1 cellular context compared by ENCODE assay signal in the genomic region with DNA sequence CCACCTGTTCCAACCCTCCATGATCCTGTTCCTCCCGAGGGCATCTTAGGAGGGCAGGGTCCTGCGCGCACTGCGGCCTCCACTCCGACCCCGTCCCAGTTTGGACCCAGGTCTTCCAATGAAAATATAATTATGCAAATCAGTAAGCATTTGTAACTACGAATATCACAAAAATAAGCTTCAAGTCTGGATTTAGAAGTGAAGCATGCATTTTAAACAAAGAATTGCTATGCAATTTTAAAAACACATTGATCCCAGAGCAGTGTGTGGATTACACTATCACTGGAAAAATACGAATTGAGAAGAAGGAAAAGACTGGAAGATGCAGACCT.
TF ChIP-seq lines count a peak whose summit lies in the region.

No MANE protein-coding gene starts in this region.

TF ChIP-seq in K562, 482 proteins besides CTCF, POLR2A, EP300 and RAD21 (continued from another document and continues in another):
- TF ChIP-seq, protein P1, sequence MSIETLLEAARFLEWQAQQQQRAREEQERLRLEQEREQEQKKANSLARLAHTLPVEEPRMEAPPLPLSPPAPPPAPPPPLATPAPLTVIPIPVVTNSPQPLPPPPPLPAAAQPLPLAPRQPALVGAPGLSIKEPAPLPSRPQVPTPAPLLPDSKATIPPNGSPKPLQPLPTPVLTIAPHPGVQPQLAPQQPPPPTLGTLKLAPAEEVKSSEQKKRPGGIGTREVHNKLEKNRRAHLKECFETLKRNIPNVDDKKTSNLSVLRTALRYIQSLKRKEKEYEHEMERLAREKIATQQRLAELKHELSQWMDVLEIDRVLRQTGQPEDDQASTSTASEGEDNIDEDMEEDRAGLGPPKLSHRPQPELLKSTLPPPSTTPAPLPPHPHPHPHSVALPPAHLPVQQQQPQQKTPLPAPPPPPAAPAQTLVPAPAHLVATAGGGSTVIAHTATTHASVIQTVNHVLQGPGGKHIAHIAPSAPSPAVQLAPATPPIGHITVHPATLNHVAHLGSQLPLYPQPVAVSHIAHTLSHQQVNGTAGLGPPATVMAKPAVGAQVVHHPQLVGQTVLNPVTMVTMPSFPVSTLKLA (conservative IDR thresholded peaks at IDR 0.05): 0 out of 4 replicates have a peak, but pooled peaks of 1 of the 2 experiments have one; percentile 4
- no peak for TF ChIP-seq NR2C2 (CRISPR knock-in tag; IDR thresholded peaks at IDR 0.05)
- peak; percentile 5; the same call in 1 of the 2 replicates for TF ChIP-seq NR2C2 (tag; IDR thresholded peaks at IDR 0.05)
- TF ChIP-seq, protein P2, sequence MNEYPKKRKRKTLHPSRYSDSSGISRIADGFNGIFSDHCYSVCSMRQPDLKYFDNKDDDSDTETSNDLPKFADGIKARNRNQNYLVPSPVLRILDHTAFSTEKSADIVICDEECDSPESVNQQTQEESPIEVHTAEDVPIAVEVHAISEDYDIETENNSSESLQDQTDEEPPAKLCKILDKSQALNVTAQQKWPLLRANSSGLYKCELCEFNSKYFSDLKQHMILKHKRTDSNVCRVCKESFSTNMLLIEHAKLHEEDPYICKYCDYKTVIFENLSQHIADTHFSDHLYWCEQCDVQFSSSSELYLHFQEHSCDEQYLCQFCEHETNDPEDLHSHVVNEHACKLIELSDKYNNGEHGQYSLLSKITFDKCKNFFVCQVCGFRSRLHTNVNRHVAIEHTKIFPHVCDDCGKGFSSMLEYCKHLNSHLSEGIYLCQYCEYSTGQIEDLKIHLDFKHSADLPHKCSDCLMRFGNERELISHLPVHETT (CRISPR knock-in tag; conservative IDR thresholded peaks at IDR 0.05 in 1 of 2, IDR thresholded peaks at IDR 0.05 in 1 of 2): peak in 1 of 2 experiments; percentile 61; a peak in 1 of 4 replicates
- no peak for TF ChIP-seq BCL6 (CRISPR knock-in tag; IDR thresholded peaks at IDR 0.05)
- peak; percentile 73; the same call in 1 of the 2 replicates for TF ChIP-seq ZNF263 (CRISPR knock-in tag; IDR thresholded peaks at IDR 0.05; ENCODE audit: borderline replicate concordance)
- no peak for TF ChIP-seq CEBPG (CRISPR knock-in tag; IDR thresholded peaks at IDR 0.05)
- TF ChIP-seq CEBPG (tag; conservative IDR thresholded peaks at IDR 0.05 in 1 of 2, IDR thresholded peaks at IDR 0.05 in 1 of 2): 0 out of 4 replicates have a peak, but pooled peaks of 1 of the 2 experiments have one; percentile 6
- TF ChIP-seq, protein P3, sequence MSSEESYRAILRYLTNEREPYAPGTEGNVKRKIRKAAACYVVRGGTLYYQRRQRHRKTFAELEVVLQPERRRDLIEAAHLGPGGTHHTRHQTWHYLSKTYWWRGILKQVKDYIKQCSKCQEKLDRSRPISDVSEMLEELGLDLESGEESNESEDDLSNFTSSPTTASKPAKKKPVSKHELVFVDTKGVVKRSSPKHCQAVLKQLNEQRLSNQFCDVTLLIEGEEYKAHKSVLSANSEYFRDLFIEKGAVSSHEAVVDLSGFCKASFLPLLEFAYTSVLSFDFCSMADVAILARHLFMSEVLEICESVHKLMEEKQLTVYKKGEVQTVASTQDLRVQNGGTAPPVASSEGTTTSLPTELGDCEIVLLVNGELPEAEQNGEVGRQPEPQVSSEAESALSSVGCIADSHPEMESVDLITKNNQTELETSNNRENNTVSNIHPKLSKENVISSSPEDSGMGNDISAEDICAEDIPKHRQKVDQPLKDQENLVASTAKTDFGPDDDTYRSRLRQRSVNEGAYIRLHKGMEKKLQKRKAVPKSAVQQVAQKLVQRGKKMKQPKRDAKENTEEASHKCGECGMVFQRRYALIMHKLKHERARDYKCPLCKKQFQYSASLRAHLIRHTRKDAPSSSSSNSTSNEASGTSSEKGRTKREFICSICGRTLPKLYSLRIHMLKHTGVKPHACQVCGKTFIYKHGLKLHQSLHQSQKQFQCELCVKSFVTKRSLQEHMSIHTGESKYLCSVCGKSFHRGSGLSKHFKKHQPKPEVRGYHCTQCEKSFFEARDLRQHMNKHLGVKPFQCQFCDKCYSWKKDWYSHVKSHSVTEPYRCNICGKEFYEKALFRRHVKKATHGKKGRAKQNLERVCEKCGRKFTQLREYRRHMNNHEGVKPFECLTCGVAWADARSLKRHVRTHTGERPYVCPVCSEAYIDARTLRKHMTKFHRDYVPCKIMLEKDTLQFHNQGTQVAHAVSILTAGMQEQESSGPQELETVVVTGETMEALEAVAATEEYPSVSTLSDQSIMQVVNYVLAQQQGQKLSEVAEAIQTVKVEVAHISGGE (CRISPR knock-in tag; IDR thresholded peaks at IDR 0.05): 0 out of 6 replicates have a peak, but pooled peaks of 1 of the 3 experiments have one; percentile 9
- TF ChIP-seq ZNF431 (CRISPR knock-in tag; IDR thresholded peaks at IDR 0.05): 0 out of 2 replicates have a peak, but pooled peaks have one; percentile 10
- TF ChIP-seq, protein P4, sequence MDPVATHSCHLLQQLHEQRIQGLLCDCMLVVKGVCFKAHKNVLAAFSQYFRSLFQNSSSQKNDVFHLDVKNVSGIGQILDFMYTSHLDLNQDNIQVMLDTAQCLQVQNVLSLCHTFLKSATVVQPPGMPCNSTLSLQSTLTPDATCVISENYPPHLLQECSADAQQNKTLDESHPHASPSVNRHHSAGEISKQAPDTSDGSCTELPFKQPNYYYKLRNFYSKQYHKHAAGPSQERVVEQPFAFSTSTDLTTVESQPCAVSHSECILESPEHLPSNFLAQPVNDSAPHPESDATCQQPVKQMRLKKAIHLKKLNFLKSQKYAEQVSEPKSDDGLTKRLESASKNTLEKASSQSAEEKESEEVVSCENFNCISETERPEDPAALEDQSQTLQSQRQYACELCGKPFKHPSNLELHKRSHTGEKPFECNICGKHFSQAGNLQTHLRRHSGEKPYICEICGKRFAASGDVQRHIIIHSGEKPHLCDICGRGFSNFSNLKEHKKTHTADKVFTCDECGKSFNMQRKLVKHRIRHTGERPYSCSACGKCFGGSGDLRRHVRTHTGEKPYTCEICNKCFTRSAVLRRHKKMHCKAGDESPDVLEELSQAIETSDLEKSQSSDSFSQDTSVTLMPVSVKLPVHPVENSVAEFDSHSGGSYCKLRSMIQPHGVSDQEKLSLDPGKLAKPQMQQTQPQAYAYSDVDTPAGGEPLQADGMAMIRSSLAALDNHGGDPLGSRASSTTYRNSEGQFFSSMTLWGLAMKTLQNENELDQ (CRISPR knock-in tag; IDR thresholded peaks at IDR 0.05; ENCODE audit: borderline replicate concordance): no peak
- TF ChIP-seq, protein P5, sequence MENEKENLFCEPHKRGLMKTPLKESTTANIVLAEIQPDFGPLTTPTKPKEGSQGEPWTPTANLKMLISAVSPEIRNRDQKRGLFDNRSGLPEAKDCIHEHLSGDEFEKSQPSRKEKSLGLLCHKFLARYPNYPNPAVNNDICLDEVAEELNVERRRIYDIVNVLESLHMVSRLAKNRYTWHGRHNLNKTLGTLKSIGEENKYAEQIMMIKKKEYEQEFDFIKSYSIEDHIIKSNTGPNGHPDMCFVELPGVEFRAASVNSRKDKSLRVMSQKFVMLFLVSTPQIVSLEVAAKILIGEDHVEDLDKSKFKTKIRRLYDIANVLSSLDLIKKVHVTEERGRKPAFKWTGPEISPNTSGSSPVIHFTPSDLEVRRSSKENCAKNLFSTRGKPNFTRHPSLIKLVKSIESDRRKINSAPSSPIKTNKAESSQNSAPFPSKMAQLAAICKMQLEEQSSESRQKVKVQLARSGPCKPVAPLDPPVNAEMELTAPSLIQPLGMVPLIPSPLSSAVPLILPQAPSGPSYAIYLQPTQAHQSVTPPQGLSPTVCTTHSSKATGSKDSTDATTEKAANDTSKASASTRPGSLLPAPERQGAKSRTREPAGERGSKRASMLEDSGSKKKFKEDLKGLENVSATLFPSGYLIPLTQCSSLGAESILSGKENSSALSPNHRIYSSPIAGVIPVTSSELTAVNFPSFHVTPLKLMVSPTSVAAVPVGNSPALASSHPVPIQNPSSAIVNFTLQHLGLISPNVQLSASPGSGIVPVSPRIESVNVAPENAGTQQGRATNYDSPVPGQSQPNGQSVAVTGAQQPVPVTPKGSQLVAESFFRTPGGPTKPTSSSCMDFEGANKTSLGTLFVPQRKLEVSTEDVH (IDR thresholded peaks at IDR 0.05; ENCODE audit: low read depth, partially characterized antibody): peak; percentile 5
- TF ChIP-seq ZNF224 (CRISPR knock-in tag; IDR thresholded peaks at IDR 0.05): peak; percentile 24; the same call in 1 of the 2 replicates
- no peak for TF ChIP-seq ZNF780A (CRISPR knock-in tag; IDR thresholded peaks at IDR 0.05)
- TF ChIP-seq KLF1 (tag; IDR thresholded peaks at IDR 0.05): peak; percentile 10; the same call in 1 of the 2 replicates
- TF ChIP-seq, protein P6, sequence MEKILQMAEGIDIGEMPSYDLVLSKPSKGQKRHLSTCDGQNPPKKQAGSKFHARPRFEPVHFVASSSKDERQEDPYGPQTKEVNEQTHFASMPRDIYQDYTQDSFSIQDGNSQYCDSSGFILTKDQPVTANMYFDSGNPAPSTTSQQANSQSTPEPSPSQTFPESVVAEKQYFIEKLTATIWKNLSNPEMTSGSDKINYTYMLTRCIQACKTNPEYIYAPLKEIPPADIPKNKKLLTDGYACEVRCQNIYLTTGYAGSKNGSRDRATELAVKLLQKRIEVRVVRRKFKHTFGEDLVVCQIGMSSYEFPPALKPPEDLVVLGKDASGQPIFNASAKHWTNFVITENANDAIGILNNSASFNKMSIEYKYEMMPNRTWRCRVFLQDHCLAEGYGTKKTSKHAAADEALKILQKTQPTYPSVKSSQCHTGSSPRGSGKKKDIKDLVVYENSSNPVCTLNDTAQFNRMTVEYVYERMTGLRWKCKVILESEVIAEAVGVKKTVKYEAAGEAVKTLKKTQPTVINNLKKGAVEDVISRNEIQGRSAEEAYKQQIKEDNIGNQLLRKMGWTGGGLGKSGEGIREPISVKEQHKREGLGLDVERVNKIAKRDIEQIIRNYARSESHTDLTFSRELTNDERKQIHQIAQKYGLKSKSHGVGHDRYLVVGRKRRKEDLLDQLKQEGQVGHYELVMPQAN (IDR thresholded peaks at IDR 0.05; ENCODE audit: borderline replicate concordance): 0 out of 2 replicates have a peak, but pooled peaks have one; percentile 45
- TF ChIP-seq KLF16 (IDR thresholded peaks at IDR 0.05): no peak
- TF ChIP-seq CBX8 (IDR thresholded peaks at IDR 0.05; ENCODE audit: borderline replicate concordance, extremely low read depth, low read depth, low read length, poor library complexity, severe bottlenecking): no peak
- TF ChIP-seq, protein P7, sequence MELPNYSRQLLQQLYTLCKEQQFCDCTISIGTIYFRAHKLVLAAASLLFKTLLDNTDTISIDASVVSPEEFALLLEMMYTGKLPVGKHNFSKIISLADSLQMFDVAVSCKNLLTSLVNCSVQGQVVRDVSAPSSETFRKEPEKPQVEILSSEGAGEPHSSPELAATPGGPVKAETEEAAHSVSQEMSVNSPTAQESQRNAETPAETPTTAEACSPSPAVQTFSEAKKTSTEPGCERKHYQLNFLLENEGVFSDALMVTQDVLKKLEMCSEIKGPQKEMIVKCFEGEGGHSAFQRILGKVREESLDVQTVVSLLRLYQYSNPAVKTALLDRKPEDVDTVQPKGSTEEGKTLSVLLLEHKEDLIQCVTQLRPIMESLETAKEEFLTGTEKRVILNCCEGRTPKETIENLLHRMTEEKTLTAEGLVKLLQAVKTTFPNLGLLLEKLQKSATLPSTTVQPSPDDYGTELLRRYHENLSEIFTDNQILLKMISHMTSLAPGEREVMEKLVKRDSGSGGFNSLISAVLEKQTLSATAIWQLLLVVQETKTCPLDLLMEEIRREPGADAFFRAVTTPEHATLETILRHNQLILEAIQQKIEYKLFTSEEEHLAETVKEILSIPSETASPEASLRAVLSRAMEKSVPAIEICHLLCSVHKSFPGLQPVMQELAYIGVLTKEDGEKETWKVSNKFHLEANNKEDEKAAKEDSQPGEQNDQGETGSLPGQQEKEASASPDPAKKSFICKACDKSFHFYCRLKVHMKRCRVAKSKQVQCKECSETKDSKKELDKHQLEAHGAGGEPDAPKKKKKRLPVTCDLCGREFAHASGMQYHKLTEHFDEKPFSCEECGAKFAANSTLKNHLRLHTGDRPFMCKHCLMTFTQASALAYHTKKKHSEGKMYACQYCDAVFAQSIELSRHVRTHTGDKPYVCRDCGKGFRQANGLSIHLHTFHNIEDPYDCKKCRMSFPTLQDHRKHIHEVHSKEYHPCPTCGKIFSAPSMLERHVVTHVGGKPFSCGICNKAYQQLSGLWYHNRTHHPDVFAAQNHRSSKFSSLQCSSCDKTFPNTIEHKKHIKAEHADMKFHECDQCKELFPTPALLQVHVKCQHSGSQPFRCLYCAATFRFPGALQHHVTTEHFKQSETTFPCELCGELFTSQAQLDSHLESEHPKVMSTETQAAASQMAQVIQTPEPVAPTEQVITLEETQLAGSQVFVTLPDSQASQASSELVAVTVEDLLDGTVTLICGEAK (IDR thresholded peaks at IDR 0.05): 0 out of 2 replicates have a peak, but pooled peaks have one; percentile 67
- TF ChIP-seq, protein P7 (CRISPR knock-in tag; IDR thresholded peaks at IDR 0.05): no peak
- no peak for TF ChIP-seq ZNF785 (CRISPR knock-in tag; IDR thresholded peaks at IDR 0.05)
- 0 out of 2 replicates have a peak, but pooled peaks have one; percentile 25 for TF ChIP-seq FOSL1 (tag; conservative IDR thresholded peaks at IDR 0.05)
- TF ChIP-seq, protein P8, sequence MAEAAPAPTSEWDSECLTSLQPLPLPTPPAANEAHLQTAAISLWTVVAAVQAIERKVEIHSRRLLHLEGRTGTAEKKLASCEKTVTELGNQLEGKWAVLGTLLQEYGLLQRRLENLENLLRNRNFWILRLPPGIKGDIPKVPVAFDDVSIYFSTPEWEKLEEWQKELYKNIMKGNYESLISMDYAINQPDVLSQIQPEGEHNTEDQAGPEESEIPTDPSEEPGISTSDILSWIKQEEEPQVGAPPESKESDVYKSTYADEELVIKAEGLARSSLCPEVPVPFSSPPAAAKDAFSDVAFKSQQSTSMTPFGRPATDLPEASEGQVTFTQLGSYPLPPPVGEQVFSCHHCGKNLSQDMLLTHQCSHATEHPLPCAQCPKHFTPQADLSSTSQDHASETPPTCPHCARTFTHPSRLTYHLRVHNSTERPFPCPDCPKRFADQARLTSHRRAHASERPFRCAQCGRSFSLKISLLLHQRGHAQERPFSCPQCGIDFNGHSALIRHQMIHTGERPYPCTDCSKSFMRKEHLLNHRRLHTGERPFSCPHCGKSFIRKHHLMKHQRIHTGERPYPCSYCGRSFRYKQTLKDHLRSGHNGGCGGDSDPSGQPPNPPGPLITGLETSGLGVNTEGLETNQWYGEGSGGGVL (CRISPR knock-in tag; IDR thresholded peaks at IDR 0.05): no peak
- no peak for TF ChIP-seq ZNF79 (CRISPR knock-in tag; IDR thresholded peaks at IDR 0.05; ENCODE audit: low read depth)
